8 cellular contexts compared by ENCODE assay signal in the genomic region with DNA sequence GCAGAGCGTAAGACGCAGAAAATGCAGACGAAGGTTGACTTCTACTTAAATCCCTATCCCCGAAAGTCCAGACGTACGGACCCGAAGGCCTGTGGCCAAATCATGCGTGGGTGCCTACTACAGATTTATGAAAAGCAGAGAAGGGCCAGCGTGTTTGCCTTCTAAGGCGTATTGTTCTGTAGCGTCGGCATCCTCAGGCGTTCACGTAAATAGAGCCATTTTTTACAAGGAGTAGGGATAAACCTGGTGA. TPM values are rescaled to one million over a fixed set of nuclear protein-coding genes. Genes with fewer than 3 reads are reported as not detected.
DNase-seq lines count a peak whose midpoint lies in the region; ATAC-seq, FAIRE-seq and TF ChIP-seq lines count a peak whose summit lies in the region.

No MANE protein-coding gene starts in this region.

- H3K36me3 ChIP-seq in iPS-18a (ENCODE audit: control insufficient read depth, low read depth, low read length) = no peaks in the 10 kb centered on the region
- no peaks in the 10 kb centered on the region for H3K36me3 ChIP-seq in sigmoid colon

- TF ChIP-seq POLR2A in sigmoid colon (IDR thresholded peaks at IDR 0.05) = no peak

- peak; percentile 9 for ATAC-seq in GM21390 (IDR thresholded peaks at IDR 0.05; ENCODE audit: unreplicated experiment)
- no peak for ATAC-seq in activated T-helper 17 cell treated with anti-CD3 and anti-CD28 coated beads, Interleukin-2, amount 50 U/mL, for 72 hours (replicated peaks)

- H3K4me3 ChIP-seq in iPS-18a (ENCODE audit: low read length) (peak overlapping the region; percentile 75), sigmoid colon (peak overlapping the region; percentile 37 to 58 (median 52))

- peaks cover 13% of the 10 kb centered on the region for H3K4me1 ChIP-seq in iPS-18a (ENCODE audit: control insufficient read depth, low read depth, low read length)
- peaks cover 0 to 18% (median 8%) of the 10 kb centered on the region in 4 donors for H3K4me1 ChIP-seq in sigmoid colon

- 11 to 35% methylated on average over 14 of the region's 14 CpGs for WGBS in sigmoid colon, 2 donors

- no peak for TF ChIP-seq CTCF in sigmoid colon (IDR thresholded peaks at IDR 0.05)

- no peaks in the 10 kb centered on the region for H3K9me3 Mint-ChIP-seq in activated T-helper 17 cell treated with anti-CD3 and anti-CD28 coated beads, Interleukin-2, amount 50 U/mL, for 72 hours

- H3K9ac ChIP-seq in iPS-18a (ENCODE audit: low read length) = peak overlapping the region; percentile 70

- no peaks in the 10 kb centered on the region for H3K9me3 ChIP-seq in iPS-18a (ENCODE audit: control insufficient read depth, low read depth, low read length)
- no peaks in the 10 kb centered on the region for H3K9me3 ChIP-seq in sigmoid colon

- no peak overlapping the region for H3K27ac Mint-ChIP-seq in activated T-helper 17 cell treated with anti-CD3 and anti-CD28 coated beads, Interleukin-2, amount 50 U/mL, for 72 hours

- peak overlapping the region; percentile 70 for H3K4me3 Mint-ChIP-seq in activated T-helper 17 cell treated with anti-CD3 and anti-CD28 coated beads, Interleukin-2, amount 50 U/mL, for 72 hours

- peaks cover 31% of the 10 kb centered on the region for H3K27me3 Mint-ChIP-seq in activated T-helper 17 cell treated with anti-CD3 and anti-CD28 coated beads, Interleukin-2, amount 50 U/mL, for 72 hours

- H3K27me3 ChIP-seq in iPS-18a (ENCODE audit: control insufficient read depth, insufficient read depth, low read length) (peaks cover 53% of the 10 kb centered on the region), sigmoid colon (peaks cover 3 to 36% (median 12%) of the 10 kb centered on the region in 3 donors)

- no peaks in the 10 kb centered on the region for H3K36me3 Mint-ChIP-seq in activated T-helper 17 cell treated with anti-CD3 and anti-CD28 coated beads, Interleukin-2, amount 50 U/mL, for 72 hours (ENCODE audit: low read depth)

- FAIRE-seq in GM19239 (lab: Jason Lieb, UNC) = no peak

- H3K4me1 Mint-ChIP-seq in activated T-helper 17 cell treated with anti-CD3 and anti-CD28 coated beads, Interleukin-2, amount 50 U/mL, for 72 hours = peaks cover 15% of the 10 kb centered on the region

- DNase-seq in sigmoid colon = no peak
- no peak for DNase-seq in NCI-H128 (lab: John Stamatoyannopoulos, UW; ENCODE audit: unreplicated experiment)
- DNase-seq in GM19239 (ENCODE audit: insufficient read length, low spot score) = no peak
- no peak for DNase-seq in CD1c-positive myeloid dendritic cell (ENCODE audit: extremely low spot score)
- no peak for DNase-seq in GM19240 (ENCODE audit: insufficient read length, low spot score)

- H3K27ac ChIP-seq in iPS-18a (ENCODE audit: low read length) (no peak overlapping the region), sigmoid colon (peak overlapping the region in 3 of 4 donors; percentile 27 to 81 (median 42))

- intact Hi-C loops in sigmoid colon (cut with DNase I) = no loop called here

- TF ChIP-seq EP300 in sigmoid colon (IDR thresholded peaks at IDR 0.05) = no peak

RNA-seq across cellular contexts. Expression of a gene that starts 0.2 kb away (rescaled TPM):
- under 1 TPM; 0.35 to 0.50 TPM for total RNA-seq in activated T-helper 17 cell treated with anti-CD3 and anti-CD28 coated beads, Interleukin-2, amount 50 U/mL, for 72 hours
- 1 to 10 TPM in 3 of 4 donors, under 1 TPM in 1; 0.99 to 2.5 (median 1.5) TPM for total RNA-seq in sigmoid colon
- polyA plus RNA-seq in sigmoid colon = 10 to 100 TPM; 13.5 to 23.8 (median 17.4) TPM

RNA-seq across cellular contexts. Expression of a gene that starts 40.8 kb away (rescaled TPM):
- 10 to 100 TPM; 10.8 to 32.6 TPM for total RNA-seq in activated T-helper 17 cell treated with anti-CD3 and anti-CD28 coated beads, Interleukin-2, amount 50 U/mL, for 72 hours
- total RNA-seq in sigmoid colon = 10 to 100 TPM; 29.6 to 41.7 (median 37.4) TPM
- 10 to 100 TPM in 2 of 3 donors, 1 to 10 TPM in 1; 7.8 to 16.2 (median 16.0) TPM for polyA plus RNA-seq in sigmoid colon
